ENCODE assay signal across 22 cellular contexts in genomic region chr16:85232369-85233142, GRCh38.
DNase-seq lines count a peak whose midpoint lies in the region; ATAC-seq and TF ChIP-seq lines count a peak whose summit lies in the region.
"Had no signal": no experiment of that assay in that cellular context is flagged by ENCODE, and none has a peak within 500 bp of the region (broad histone marks: within the 10 kb centered on the region; RNA-seq: fewer than 3 reads in every experiment).

No MANE protein-coding gene starts in this region.

- peaks cover 19% of the 10 kb centered on the region for H3K9me3 Mint-ChIP-seq in glutamatergic neuron (ENCODE audit: unreplicated experiment)
- H3K9me3 Mint-ChIP-seq: activated naive CD4-positive, alpha-beta T cell treated with anti-CD3 and anti-CD28 coated beads, Interleukin-2, amount 50 U/mL, for 24 hours; CD4-positive, alpha-beta T cell had no signal

- H3K4me1 Mint-ChIP-seq in glutamatergic neuron (ENCODE audit: low read depth, unreplicated experiment) = peaks cover 48% of the 10 kb centered on the region
- H3K4me1 Mint-ChIP-seq: activated naive CD4-positive, alpha-beta T cell treated with anti-CD3 and anti-CD28 coated beads, Interleukin-2, amount 50 U/mL, for 24 hours had no signal

- H4K20me1 ChIP-seq in BLaER1 = peaks cover 25% of the 10 kb centered on the region

- ATAC-seq in HG02642 (IDR thresholded peaks at IDR 0.05; ENCODE audit: poor library complexity, unreplicated experiment) = no peak
- ATAC-seq: WTC11 had no signal

- H3K4me3 ChIP-seq in BLaER1 (peak overlapping the region; percentile 29; the same call in 1 of the 2 replicates), rectal smooth muscle tissue (ENCODE audit: low read length) (no peak overlapping the region)

- H3K4me3 Mint-ChIP-seq in glutamatergic neuron (ENCODE audit: unreplicated experiment) = no peak overlapping the region
- H3K4me3 Mint-ChIP-seq: activated naive CD4-positive, alpha-beta T cell treated with anti-CD3 and anti-CD28 coated beads, Interleukin-2, amount 50 U/mL, for 24 hours; CD4-positive, alpha-beta T cell; WTC11 had no signal

- H3K4me2 ChIP-seq in BLaER1 = peak overlapping the region; percentile 97

- H3K4me1 ChIP-seq in BLaER1 = peaks cover 100% of the 10 kb centered on the region
- H3K4me1 ChIP-seq in rectal smooth muscle tissue (ENCODE audit: control insufficient read depth, insufficient read depth, low read length) = peaks cover 17% of the 10 kb centered on the region

- peak overlapping the region; percentile 33 for H3K27ac Mint-ChIP-seq in glutamatergic neuron (ENCODE audit: unreplicated experiment)
- H3K27ac Mint-ChIP-seq: activated naive CD4-positive, alpha-beta T cell treated with anti-CD3 and anti-CD28 coated beads, Interleukin-2, amount 50 U/mL, for 24 hours; CD4-positive, alpha-beta T cell had no signal

- POLR2A ChIA-PET in RWPE1 (lab: Yijun Ruan, JAX; ENCODE audit: low non-redundant PET) = no interaction called here

- H3K36me3 ChIP-seq in BLaER1 = no peaks in the 10 kb centered on the region
- H3K36me3 ChIP-seq in rectal smooth muscle tissue (ENCODE audit: control insufficient read depth, insufficient read depth, low read length) = no peaks in the 10 kb centered on the region

- TF ChIP-seq CTCF in RWPE1 (conservative IDR thresholded peaks at IDR 0.05; ENCODE audit: low read depth) = no peak
- TF ChIP-seq CTCF in glutamatergic neuron (IDR thresholded peaks at IDR 0.05; ENCODE audit: partially characterized antibody, unreplicated experiment) = no peak

- no peaks in the 10 kb centered on the region for H3K9me3 ChIP-seq in BLaER1

- H3K9ac ChIP-seq in BLaER1 = peak overlapping the region; percentile 44; the same call in 1 of the 2 replicates
- no peak overlapping the region for H3K9ac ChIP-seq in rectal smooth muscle tissue (ENCODE audit: low read length)

- peaks cover 9% of the 10 kb centered on the region for H3K36me3 Mint-ChIP-seq in glutamatergic neuron (ENCODE audit: unreplicated experiment)
- H3K36me3 Mint-ChIP-seq: activated naive CD4-positive, alpha-beta T cell treated with anti-CD3 and anti-CD28 coated beads, Interleukin-2, amount 50 U/mL, for 24 hours; WTC11 had no signal

- peaks cover 29% of the 10 kb centered on the region for H3K27me3 Mint-ChIP-seq in glutamatergic neuron (ENCODE audit: unreplicated experiment)

- no peaks in the 10 kb centered on the region for H3K27me3 ChIP-seq in BLaER1
- peaks cover 3% of the 10 kb centered on the region for H3K27me3 ChIP-seq in rectal smooth muscle tissue (ENCODE audit: control insufficient read depth, insufficient read depth, low read length)

- peak overlapping the region; percentile 67 for H3K27ac ChIP-seq in BLaER1
- H3K27ac ChIP-seq in RWPE1 = peak overlapping the region; percentile 44
- peak overlapping the region; percentile 2 for H3K27ac ChIP-seq in rectal smooth muscle tissue (ENCODE audit: low read depth, low read length)
- H3K27ac ChIP-seq: HL-60 had no signal

- DNase-seq in RWPE1 (ENCODE audit: low spot score) = no peak
- DNase-seq in glutamatergic neuron = no peak
- DNase-seq in activated naive CD4-positive, alpha-beta T cell treated with Interleukin-2 at 50 U/mL for 16 hours = no peak
- no peak for DNase-seq in NCI-H82 (lab: John Stamatoyannopoulos, UW)
- no peak for DNase-seq in ecto neural progenitor cell (ENCODE audit: low spot score)
- DNase-seq: CD4-positive, alpha-beta T cell; cerebellar nuclear complex; effector CD4-positive, alpha-beta T cell; EL; erythroblast; H7; NCI-H1105; NCI-H2029; nucleus accumbens; stimulated activated naive CD4-positive, alpha-beta T cell treated with Interleukin-2 at 50 U/mL for 16 hours; T-helper 9 cell had no signal

- CTCF ChIA-PET in RWPE1 (lab: Yijun Ruan, JAX) = interaction anchor here (0.6 to 0.9 kb wide), 4 partner anchors 14 to 134 kb away, joined by 3 read pairs; no protein-coding TSS in a partner anchor

Comparison
In these comparisons a context has a peak if more than half of its experiments do, and no peak if none do; other contexts are left out.
1. H3K27ac ChIP-seq: peak in every context shown above with its lines; median percentile 67 in BLaER1; 44 in RWPE1; 2 in rectal smooth muscle tissue.